Comparison of ENCODE assay signal across 1 cellular context in genomic region chr14:92121207-92121669, GRCh38.
A peak's percentile ranks its signal among the peaks of the same experiment; 100 is the strongest.
TF ChIP-seq lines count a peak whose summit lies in the region.

No MANE protein-coding gene starts in this region.

TF ChIP-seq in K562, 482 proteins besides CTCF, POLR2A, EP300 and RAD21 (continued from another document):
- TF ChIP-seq, protein P1, sequence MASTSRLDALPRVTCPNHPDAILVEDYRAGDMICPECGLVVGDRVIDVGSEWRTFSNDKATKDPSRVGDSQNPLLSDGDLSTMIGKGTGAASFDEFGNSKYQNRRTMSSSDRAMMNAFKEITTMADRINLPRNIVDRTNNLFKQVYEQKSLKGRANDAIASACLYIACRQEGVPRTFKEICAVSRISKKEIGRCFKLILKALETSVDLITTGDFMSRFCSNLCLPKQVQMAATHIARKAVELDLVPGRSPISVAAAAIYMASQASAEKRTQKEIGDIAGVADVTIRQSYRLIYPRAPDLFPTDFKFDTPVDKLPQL (IDR thresholded peaks at IDR 0.05; ENCODE audit: extremely low read depth, insufficient read length), result no peak
- TF ChIP-seq ZBTB34 (CRISPR knock-in tag; IDR thresholded peaks at IDR 0.05) (no peak), ZNF589 (CRISPR knock-in tag; IDR thresholded peaks at IDR 0.05; ENCODE audit: low read depth) (no peak), POLR2G (IDR thresholded peaks at IDR 0.05; ENCODE audit: low read depth, low read length) (no peak; the same call in 1 of the 2 replicates), CC2D1A (IDR thresholded peaks at IDR 0.05) (peak; percentile 83), ZBTB5 (IDR thresholded peaks at IDR 0.05) (peak; percentile 85), PHF8 (IDR thresholded peaks at IDR 0.05; ENCODE audit: borderline replicate concordance, low read length) (peak; percentile 75), ZBTB11 (CRISPR knock-in tag; IDR thresholded peaks at IDR 0.05) (0 out of 6 replicates have a peak, but pooled peaks of 1 of the 3 experiments have one; percentile 0), ZSCAN32 (CRISPR knock-in tag; IDR thresholded peaks at IDR 0.05) (no peak), NCOA1 (IDR thresholded peaks at IDR 0.05; ENCODE audit: low read depth) (no peak), EP400 (IDR thresholded peaks at IDR 0.05) (no peak), MCM3 (IDR thresholded peaks at IDR 0.05) (no peak), ETV1 (tag; conservative IDR thresholded peaks at IDR 0.05; ENCODE audit: low read depth) (no peak), ZNF217 (CRISPR knock-in tag; IDR thresholded peaks at IDR 0.05) (no peak), HINFP (tag; conservative IDR thresholded peaks at IDR 0.05; ENCODE audit: low read depth) (peak; percentile 80)
- TF ChIP-seq, protein P2, sequence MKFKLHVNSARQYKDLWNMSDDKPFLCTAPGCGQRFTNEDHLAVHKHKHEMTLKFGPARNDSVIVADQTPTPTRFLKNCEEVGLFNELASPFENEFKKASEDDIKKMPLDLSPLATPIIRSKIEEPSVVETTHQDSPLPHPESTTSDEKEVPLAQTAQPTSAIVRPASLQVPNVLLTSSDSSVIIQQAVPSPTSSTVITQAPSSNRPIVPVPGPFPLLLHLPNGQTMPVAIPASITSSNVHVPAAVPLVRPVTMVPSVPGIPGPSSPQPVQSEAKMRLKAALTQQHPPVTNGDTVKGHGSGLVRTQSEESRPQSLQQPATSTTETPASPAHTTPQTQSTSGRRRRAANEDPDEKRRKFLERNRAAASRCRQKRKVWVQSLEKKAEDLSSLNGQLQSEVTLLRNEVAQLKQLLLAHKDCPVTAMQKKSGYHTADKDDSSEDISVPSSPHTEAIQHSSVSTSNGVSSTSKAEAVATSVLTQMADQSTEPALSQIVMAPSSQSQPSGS (CRISPR knock-in tag; IDR thresholded peaks at IDR 0.05), result no peak
- TF ChIP-seq, protein P3, sequence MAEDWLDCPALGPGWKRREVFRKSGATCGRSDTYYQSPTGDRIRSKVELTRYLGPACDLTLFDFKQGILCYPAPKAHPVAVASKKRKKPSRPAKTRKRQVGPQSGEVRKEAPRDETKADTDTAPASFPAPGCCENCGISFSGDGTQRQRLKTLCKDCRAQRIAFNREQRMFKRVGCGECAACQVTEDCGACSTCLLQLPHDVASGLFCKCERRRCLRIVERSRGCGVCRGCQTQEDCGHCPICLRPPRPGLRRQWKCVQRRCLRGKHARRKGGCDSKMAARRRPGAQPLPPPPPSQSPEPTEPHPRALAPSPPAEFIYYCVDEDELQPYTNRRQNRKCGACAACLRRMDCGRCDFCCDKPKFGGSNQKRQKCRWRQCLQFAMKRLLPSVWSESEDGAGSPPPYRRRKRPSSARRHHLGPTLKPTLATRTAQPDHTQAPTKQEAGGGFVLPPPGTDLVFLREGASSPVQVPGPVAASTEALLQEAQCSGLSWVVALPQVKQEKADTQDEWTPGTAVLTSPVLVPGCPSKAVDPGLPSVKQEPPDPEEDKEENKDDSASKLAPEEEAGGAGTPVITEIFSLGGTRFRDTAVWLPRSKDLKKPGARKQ (CRISPR knock-in tag; IDR thresholded peaks at IDR 0.05), result no peak
- TF ChIP-seq, protein P4, sequence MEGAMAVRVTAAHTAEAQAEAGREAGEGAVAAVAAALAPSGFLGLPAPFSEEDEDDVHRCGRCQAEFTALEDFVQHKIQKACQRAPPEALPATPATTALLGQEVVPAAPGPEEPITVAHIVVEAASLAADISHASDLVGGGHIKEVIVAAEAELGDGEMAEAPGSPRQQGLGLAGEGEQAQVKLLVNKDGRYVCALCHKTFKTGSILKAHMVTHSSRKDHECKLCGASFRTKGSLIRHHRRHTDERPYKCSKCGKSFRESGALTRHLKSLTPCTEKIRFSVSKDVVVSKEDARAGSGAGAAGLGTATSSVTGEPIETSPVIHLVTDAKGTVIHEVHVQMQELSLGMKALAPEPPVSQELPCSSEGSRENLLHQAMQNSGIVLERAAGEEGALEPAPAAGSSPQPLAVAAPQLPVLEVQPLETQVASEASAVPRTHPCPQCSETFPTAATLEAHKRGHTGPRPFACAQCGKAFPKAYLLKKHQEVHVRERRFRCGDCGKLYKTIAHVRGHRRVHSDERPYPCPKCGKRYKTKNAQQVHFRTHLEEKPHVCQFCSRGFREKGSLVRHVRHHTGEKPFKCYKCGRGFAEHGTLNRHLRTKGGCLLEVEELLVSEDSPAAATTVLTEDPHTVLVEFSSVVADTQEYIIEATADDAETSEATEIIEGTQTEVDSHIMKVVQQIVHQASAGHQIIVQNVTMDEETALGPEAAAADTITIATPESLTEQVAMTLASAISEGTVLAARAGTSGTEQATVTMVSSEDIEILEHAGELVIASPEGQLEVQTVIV (CRISPR knock-in tag; IDR thresholded peaks at IDR 0.05; ENCODE audit: borderline replicate concordance), result no peak
- TF ChIP-seq, protein P5, sequence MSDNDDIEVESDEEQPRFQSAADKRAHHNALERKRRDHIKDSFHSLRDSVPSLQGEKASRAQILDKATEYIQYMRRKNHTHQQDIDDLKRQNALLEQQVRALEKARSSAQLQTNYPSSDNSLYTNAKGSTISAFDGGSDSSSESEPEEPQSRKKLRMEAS (CRISPR knock-in tag; IDR thresholded peaks at IDR 0.05), result no peak
- TF ChIP-seq, protein P6, sequence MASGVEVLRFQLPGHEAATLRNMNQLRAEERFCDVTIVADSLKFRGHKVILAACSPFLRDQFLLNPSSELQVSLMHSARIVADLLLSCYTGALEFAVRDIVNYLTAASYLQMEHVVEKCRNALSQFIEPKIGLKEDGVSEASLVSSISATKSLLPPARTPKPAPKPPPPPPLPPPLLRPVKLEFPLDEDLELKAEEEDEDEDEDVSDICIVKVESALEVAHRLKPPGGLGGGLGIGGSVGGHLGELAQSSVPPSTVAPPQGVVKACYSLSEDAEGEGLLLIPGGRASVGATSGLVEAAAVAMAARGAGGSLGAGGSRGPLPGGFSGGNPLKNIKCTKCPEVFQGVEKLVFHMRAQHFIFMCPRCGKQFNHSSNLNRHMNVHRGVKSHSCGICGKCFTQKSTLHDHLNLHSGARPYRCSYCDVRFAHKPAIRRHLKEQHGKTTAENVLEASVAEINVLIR (CRISPR knock-in tag; IDR thresholded peaks at IDR 0.05), result no peak
TF ChIP-seq in K562: peak in this region for 7.
